20 cellular contexts compared by ENCODE assay signal in the genomic region with DNA sequence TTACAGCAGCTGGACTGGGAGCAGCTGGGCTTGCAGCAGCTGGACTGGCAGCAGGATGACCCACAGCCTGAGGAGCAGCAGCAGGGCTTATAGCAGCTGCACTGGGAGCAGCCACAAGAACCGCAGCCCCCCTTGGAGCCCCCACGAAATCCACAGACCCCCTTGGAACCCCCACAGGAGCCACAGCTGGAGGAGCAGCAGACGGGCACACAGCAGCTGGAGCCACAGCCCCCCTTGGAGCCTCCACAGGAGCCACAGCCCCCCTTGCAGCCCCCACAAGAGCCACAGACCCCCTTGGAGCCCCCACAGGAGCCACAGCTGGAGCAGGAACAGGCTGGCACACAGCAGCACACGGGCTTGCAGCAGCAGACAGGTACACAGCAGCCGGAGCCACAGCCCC. TPM values are rescaled to one million over a fixed set of nuclear protein-coding genes. Genes with fewer than 3 reads are reported as not detected.
"Had no signal": no experiment of that assay in that cellular context is flagged by ENCODE, and none has a peak within 500 bp of the region (broad histone marks: within the 10 kb centered on the region; RNA-seq: fewer than 3 reads in every experiment).

No MANE protein-coding gene starts in this region.

RNA-seq across cellular contexts. Expression of a gene that starts 0.4 kb away (rescaled TPM):
- total RNA-seq: naive thymus-derived CD8-positive, alpha-beta T cell; natural killer cell treated with Interleukin-12 subunit alpha and Interleukin-12 subunit beta and Interleukin-15 and Interleukin-18, amount 100 ng/mL, for 72 hours; neural crest cell; occipital lobe; osteoblast; ovary; prostate gland; pulmonary artery endothelial cell; right atrium auricular region; sciatic nerve; smooth muscle cell; stomach; subcutaneous adipose tissue; temporal lobe; thoracic aorta; thyroid gland; tibial nerve; upper lobe of left lung; ureter; vagina had no signal
- polyA plus RNA-seq: naive thymus-derived CD8-positive, alpha-beta T cell; ovary; smooth muscle cell; stomach had no signal

RNA-seq across cellular contexts. Expression of a gene that starts 9.8 kb away (rescaled TPM):
- total RNA-seq: naive thymus-derived CD8-positive, alpha-beta T cell; natural killer cell treated with Interleukin-12 subunit alpha and Interleukin-12 subunit beta and Interleukin-15 and Interleukin-18, amount 100 ng/mL, for 72 hours; neural crest cell; occipital lobe; osteoblast; ovary; prostate gland; pulmonary artery endothelial cell; right atrium auricular region; sciatic nerve; smooth muscle cell; stomach; subcutaneous adipose tissue; temporal lobe; thoracic aorta; thyroid gland; tibial nerve; upper lobe of left lung; ureter; vagina had no signal
- polyA plus RNA-seq: naive thymus-derived CD8-positive, alpha-beta T cell; ovary; stomach had no signal

RNA-seq across cellular contexts. Expression of a gene that starts 14.0 kb away (rescaled TPM):
- total RNA-seq: naive thymus-derived CD8-positive, alpha-beta T cell; natural killer cell treated with Interleukin-12 subunit alpha and Interleukin-12 subunit beta and Interleukin-15 and Interleukin-18, amount 100 ng/mL, for 72 hours; neural crest cell; occipital lobe; osteoblast; ovary; prostate gland; pulmonary artery endothelial cell; right atrium auricular region; sciatic nerve; smooth muscle cell; stomach; subcutaneous adipose tissue; thoracic aorta; thyroid gland; tibial nerve; upper lobe of left lung; ureter; vagina had no signal
- polyA plus RNA-seq: naive thymus-derived CD8-positive, alpha-beta T cell; ovary; smooth muscle cell; stomach had no signal

RNA-seq across cellular contexts. Expression of a gene that starts 21.7 kb away (rescaled TPM):
- total RNA-seq: naive thymus-derived CD8-positive, alpha-beta T cell; natural killer cell treated with Interleukin-12 subunit alpha and Interleukin-12 subunit beta and Interleukin-15 and Interleukin-18, amount 100 ng/mL, for 72 hours; neural crest cell; occipital lobe; osteoblast; ovary; prostate gland; pulmonary artery endothelial cell; right atrium auricular region; sciatic nerve; smooth muscle cell; stomach; subcutaneous adipose tissue; temporal lobe; thoracic aorta; thyroid gland; tibial nerve; upper lobe of left lung; ureter; vagina had no signal
- polyA plus RNA-seq: naive thymus-derived CD8-positive, alpha-beta T cell; ovary; smooth muscle cell; stomach had no signal

RNA-seq across cellular contexts. Expression of a gene that starts 22.8 kb away (rescaled TPM):
- total RNA-seq: naive thymus-derived CD8-positive, alpha-beta T cell; natural killer cell treated with Interleukin-12 subunit alpha and Interleukin-12 subunit beta and Interleukin-15 and Interleukin-18, amount 100 ng/mL, for 72 hours; neural crest cell; occipital lobe; osteoblast; ovary; prostate gland; pulmonary artery endothelial cell; right atrium auricular region; sciatic nerve; smooth muscle cell; stomach; subcutaneous adipose tissue; temporal lobe; thoracic aorta; thyroid gland; tibial nerve; upper lobe of left lung; ureter; vagina had no signal
- polyA plus RNA-seq: naive thymus-derived CD8-positive, alpha-beta T cell; ovary; smooth muscle cell had no signal
